Comparison of ENCODE assay signal across 8 cellular contexts in genomic region chr10:63866075-63866746, GRCh38.
DNase-seq lines count a peak whose midpoint lies in the region; ATAC-seq and TF ChIP-seq lines count a peak whose summit lies in the region.

No MANE protein-coding gene starts in this region.

- H3K4me2 ChIP-seq in PC-3 (ENCODE audit: low read length), result peak overlapping the region; percentile 80

- H3F3A ChIP-seq in PC-3 (ENCODE audit: low read length, unreplicated experiment), result no peaks in the 10 kb centered on the region

- no peaks in the 10 kb centered on the region for H3K9me3 ChIP-seq in PC-3 (ENCODE audit: low read length)
- H3K9me3 ChIP-seq in ovary, result no peaks in the 10 kb centered on the region

- H3K4me3 ChIP-seq in PC-3 (ENCODE audit: low read length) (peak overlapping the region; percentile 57), ovary (no peak overlapping the region)

- H2AFZ ChIP-seq in PC-3 (ENCODE audit: low read length), result peak overlapping the region; percentile 66

- H3K79me2 ChIP-seq in PC-3 (ENCODE audit: low read length), result no peaks in the 10 kb centered on the region

- no peaks in the 10 kb centered on the region for H3K36me3 ChIP-seq in PC-3 (ENCODE audit: low read depth, low read length)
- no peaks in the 10 kb centered on the region for H3K36me3 ChIP-seq in ovary

- H3K4me1 ChIP-seq in PC-3 (ENCODE audit: insufficient read depth, low read length), result peaks cover 11% of the 10 kb centered on the region
- H3K4me1 ChIP-seq in ovary (ENCODE audit: insufficient read depth), result no peaks in the 10 kb centered on the region

- ATAC-seq in HG03521 (IDR thresholded peaks at IDR 0.05; ENCODE audit: unreplicated experiment) (peak; percentile 75), PC-3 (peak; percentile 88)

- no peaks in the 10 kb centered on the region for H3K9me2 ChIP-seq in PC-3 (replicated peaks; ENCODE audit: low read length)

- peak; percentile 65 for DNase-seq in EH (ENCODE audit: low read depth)
- peak; percentile 72 for DNase-seq in GM20000 (ENCODE audit: low spot score)
- peak; percentile 87 for DNase-seq in PC-3
- DNase-seq in activated T-helper 9 cell treated with anti-CD3 and anti-CD28 coated beads, Interleukin-2, amount 50 U/mL, for 16 hours (ENCODE audit: low read depth), result peak; percentile 2
- DNase-seq in germinal center (ENCODE audit: low spot score), result peak; percentile 62
- DNase-seq in ovary, result peak; percentile 8 to 43 (median 25)
- no peak for DNase-seq in NCI-H187 (lab: John Stamatoyannopoulos, UW)

- no peak for TF ChIP-seq POLR2A in ovary (IDR thresholded peaks at IDR 0.05)

- POLR2A ChIA-PET in PC-3 (lab: Charles Lee; ENCODE audit: unreplicated experiment), result no interaction called here

- CTCF ChIA-PET in PC-3 (lab: Charles Lee), result interaction anchor here (0.6 to 2.3 kb wide), 9 partner anchors 17 to 816 kb away, joined by 3 to 36 read pairs (median 4); no protein-coding TSS in a partner anchor

- peak; percentile 81 for TF ChIP-seq CTCF in GM20000 (IDR thresholded peaks at IDR 0.05; ENCODE audit: extremely low read depth, missing control alignments)
- peak; percentile 92 for TF ChIP-seq CTCF in PC-3 (conservative IDR thresholded peaks at IDR 0.05; ENCODE audit: low read depth, low read length)
- peak in 2 of 3 donors; percentile 16 to 42 for TF ChIP-seq CTCF in ovary (IDR thresholded peaks at IDR 0.05)

- H3K27me3 ChIP-seq in PC-3 (ENCODE audit: low read length), result peaks cover 20% of the 10 kb centered on the region; the same call in 1 of the 2 replicates
- no peaks in the 10 kb centered on the region for H3K27me3 ChIP-seq in ovary

- H4K20me1 ChIP-seq in PC-3 (ENCODE audit: low read length), result no peaks in the 10 kb centered on the region

- no peak overlapping the region for H3K9ac ChIP-seq in PC-3 (ENCODE audit: low read length)

- TF ChIP-seq EP300 in ovary (IDR thresholded peaks at IDR 0.05), result no peak

- WGBS in ovary, 3 donors, result 5 to 8% (median 7%) methylated on average over 16 of the region's 16 CpGs

- H3K27ac ChIP-seq in PC-3 (ENCODE audit: low read length), result no peak overlapping the region
- H3K27ac ChIP-seq in ovary, result no peak overlapping the region

- no TSS peak for BruUV-seq in PC-3 (replicated peaks; lab: Mats Ljungman, UMichigan)

- intact Hi-C loops in PC-3 (cut with micrococcal nuclease), result loop anchor here (5.0 kb wide), 1 partner anchor 171 kb away; no protein-coding TSS in a partner anchor
- intact Hi-C loops in ovary (cut with DNase I), result no loop called here

Comparison
In these comparisons a context has a peak if more than half of its experiments do, and no peak if none do; other contexts are left out.
1. DNase-seq: peak in EH (single experiment), GM20000 (single experiment), PC-3 (single experiment), activated T-helper 9 cell treated with anti-CD3 and anti-CD28 coated beads, Interleukin-2, amount 50 U/mL, for 16 hours (single experiment), germinal center (single experiment) and ovary (5 of 5); none in NCI-H187 (0 of 2).
2. CTCF ChIP-seq: peak in every context shown above with its lines; median percentile 92 in PC-3; 81 in GM20000; 29 in ovary.